7 cellular contexts compared by ENCODE assay signal in genomic region chr10:109956454-109957091, GRCh38. TPM values are rescaled to one million over a fixed set of nuclear protein-coding genes. Genes with fewer than 3 reads are reported as not detected.
DNase-seq lines count a peak whose midpoint lies in the region; ATAC-seq and TF ChIP-seq lines count a peak whose summit lies in the region.

No MANE protein-coding gene starts in this region.

- H3K4me2 ChIP-seq in DND-41 (ENCODE audit: insufficient read depth, low read length), result no peak overlapping the region
- no peak overlapping the region for H3K4me2 ChIP-seq in mammary epithelial cell (ENCODE audit: insufficient read depth, low read depth, low read length)

- H3K36me3 ChIP-seq in DND-41 (ENCODE audit: insufficient read depth, low read length) (no peaks in the 10 kb centered on the region), mammary epithelial cell (ENCODE audit: insufficient read depth, low read length) (no peaks in the 10 kb centered on the region)

- ATAC-seq in DND-41 (ENCODE audit: insufficient read depth, low read depth) (peak; percentile 76), GM19023 (IDR thresholded peaks at IDR 0.05; ENCODE audit: unreplicated experiment) (peak; percentile 77), HG03025 (IDR thresholded peaks at IDR 0.05; ENCODE audit: low FRiP score, unreplicated experiment) (peak; percentile 51)

- CTCF ChIA-PET in mammary epithelial cell (lab: Charles Lee; ENCODE audit: low non-redundant PET), result no interaction called here

- dilution Hi-C loops in mammary epithelial cell (cut with HindIII; ENCODE audit: low sequenced_read_pairs), result no loop called here

- H3K9me3 ChIP-seq in DND-41 (ENCODE audit: insufficient read depth, low read length, severe bottlenecking) (no peaks in the 10 kb centered on the region), mammary epithelial cell (replicated peaks; ENCODE audit: insufficient read depth, low read length) (no peaks in the 10 kb centered on the region)

- peak; percentile 65 for TF ChIP-seq CTCF in DND-41 (IDR thresholded peaks at IDR 0.05; ENCODE audit: borderline replicate concordance, extremely low read depth, low read length, poor library complexity, severe bottlenecking)
- peak; percentile 56 to 60 for TF ChIP-seq CTCF in mammary epithelial cell (conservative IDR thresholded peaks at IDR 0.05 in 1 of 2, IDR thresholded peaks at IDR 0.05 in 1 of 2; ENCODE audit: extremely low read depth in 1 of 2, insufficient read depth in 1 of 2, low read depth in 1 of 2, low read length in 2 of 2)

- no peaks in the 10 kb centered on the region for H3K4me1 ChIP-seq in DND-41 (ENCODE audit: insufficient read depth, low read length)
- H3K4me1 ChIP-seq in mammary epithelial cell (ENCODE audit: insufficient read depth, low read length), result no peaks in the 10 kb centered on the region

- 82% methylated on average over 2 of the region's 2 CpGs for WGBS in mammary epithelial cell (ENCODE audit: low coverage, missing lambda C conversion rate)

- no peaks in the 10 kb centered on the region for H3K79me2 ChIP-seq in DND-41 (ENCODE audit: insufficient read depth, low read length)
- H3K79me2 ChIP-seq in mammary epithelial cell (ENCODE audit: insufficient read depth, low read length), result no peaks in the 10 kb centered on the region

- peaks cover 6% of the 10 kb centered on the region for H3K27me3 ChIP-seq in DND-41 (ENCODE audit: insufficient read depth, low read length, poor library complexity)
- H3K27me3 ChIP-seq in mammary epithelial cell (ENCODE audit: insufficient read depth, low read length), result no peaks in the 10 kb centered on the region

- no peak overlapping the region for H3K9ac ChIP-seq in DND-41 (ENCODE audit: low read depth, low read length)
- no peak overlapping the region for H3K9ac ChIP-seq in mammary epithelial cell (ENCODE audit: insufficient read depth, low read length)

- in situ Hi-C loops in mammary epithelial cell (cut with MboI; ENCODE audit: low sequenced_read_pairs in 2 of 2), result no loop called here

- H2AFZ ChIP-seq in DND-41 (ENCODE audit: low read depth, low read length) (0 out of 2 replicates have a peak overlapping the region, but pooled peaks have one; percentile 34), mammary epithelial cell (ENCODE audit: low read depth, low read length) (no peak overlapping the region)

- BruUV-seq in mammary epithelial cell (replicated peaks; lab: Mats Ljungman, UMichigan), result no TSS peak

- DNase-seq in DND-41 (peak; percentile 25), NCI-H69 (lab: John Stamatoyannopoulos, UW) (peak; percentile 55), mammary epithelial cell (no peak), midbrain (lab: John Stamatoyannopoulos, UW) (peak; percentile 4), NCI-H510A (lab: John Stamatoyannopoulos, UW) (no peak)

- H3K27ac ChIP-seq in DND-41 (ENCODE audit: low read length) (no peak overlapping the region), mammary epithelial cell (ENCODE audit: insufficient read depth, low read depth, low read length) (no peak overlapping the region)

- intact Hi-C loops in mammary epithelial cell (cut with micrococcal nuclease), result loop anchor here (1.0 kb wide), 1 partner anchor 72 kb away; no protein-coding TSS in a partner anchor

- no peak overlapping the region for H3K4me3 ChIP-seq in DND-41 (ENCODE audit: low read depth in 1 of 2, low read length in 2 of 2)
- H3K4me3 ChIP-seq in mammary epithelial cell (replicated peaks in 1 of 3; ENCODE audit: insufficient read depth in 1 of 3, low read depth in 2 of 3, low read length in 3 of 3), result no peak overlapping the region

- H4K20me1 ChIP-seq in DND-41 (ENCODE audit: insufficient read depth, low read length), result no peaks in the 10 kb centered on the region
- no peaks in the 10 kb centered on the region for H4K20me1 ChIP-seq in mammary epithelial cell (ENCODE audit: insufficient read depth, low read length)

RNA-seq across cellular contexts. Expression of gene XPNPEP1, which starts 33.3 kb away (rescaled TPM):
- total RNA-seq in mammary epithelial cell, result 100 to 1,000 TPM in 1 of 2 donors, 10 to 100 TPM in 1; 68.6 to 127 TPM
- polyA plus RNA-seq in mammary epithelial cell, result 152 TPM
- 213 TPM for polyA minus RNA-seq in mammary epithelial cell

RNA-seq across cellular contexts. Expression of gene ADD3, which starts 51.2 kb away (rescaled TPM):
- total RNA-seq in mammary epithelial cell, result 10 to 100 TPM; 24.8 to 67.5 TPM
- 102 TPM for polyA plus RNA-seq in mammary epithelial cell
- 15.7 TPM for polyA minus RNA-seq in mammary epithelial cell

Comparison
In these comparisons a context has a peak if more than half of its experiments do, and no peak if none do; other contexts are left out.
1. DNase-seq: peak in DND-41 (single experiment), NCI-H69 (single experiment) and midbrain (single experiment); none in mammary epithelial cell (single experiment) and NCI-H510A (single experiment).
2. Peak in every context shown above with its lines, with median percentiles within 50 percentile points of each other: ATAC-seq.